Comparison of ENCODE assay signal across 8 cellular contexts in genomic region chr3:39126532-39127071, GRCh38. TPM values are rescaled to one million over a fixed set of nuclear protein-coding genes. Genes with fewer than 3 reads are reported as not detected.
A peak's percentile ranks its signal among the peaks of the same experiment; 100 is the strongest.
DNase-seq lines count a peak whose midpoint lies in the region; ATAC-seq and TF ChIP-seq lines count a peak whose summit lies in the region.

No MANE protein-coding gene starts in this region.

- H3K9me3 ChIP-seq in gastroesophageal sphincter = no peaks in the 10 kb centered on the region
- no peaks in the 10 kb centered on the region for H3K9me3 ChIP-seq in prostate gland

- TF ChIP-seq CTCF in WI38 (IDR thresholded peaks at IDR 0.05; ENCODE audit: low read depth, low read length) (peak; percentile 52; the same call in 1 of the 2 replicates), gastroesophageal sphincter (IDR thresholded peaks at IDR 0.05) (peak in 3 of 4 experiments; percentile 65 to 69 (median 65)), prostate gland (IDR thresholded peaks at IDR 0.05) (peak in 3 of 4 experiments; percentile 54 to 72 (median 66))

- H3K27me3 ChIP-seq in gastroesophageal sphincter = no peaks in the 10 kb centered on the region
- no peaks in the 10 kb centered on the region for H3K27me3 ChIP-seq in prostate gland (replicated peaks; ENCODE audit: insufficient read depth)

- ATAC-seq in gastroesophageal sphincter (peak; percentile 52), HG03439 (IDR thresholded peaks at IDR 0.05; ENCODE audit: unreplicated experiment) (no peak)

- H3K4me3 ChIP-seq in WI38 (ENCODE audit: low read depth, low read length) (no peak overlapping the region), gastroesophageal sphincter (no peak overlapping the region), prostate gland (no peak overlapping the region)

- H3K36me3 ChIP-seq in gastroesophageal sphincter (peaks cover 0 to 14% of the 10 kb centered on the region in 2 donors), prostate gland (no peaks in the 10 kb centered on the region)

- WGBS in gastroesophageal sphincter (ENCODE audit: low coverage in 1 of 2), 2 donors = 19 to 57% methylated on average over 2 to 4 of the region's 6 CpGs
- WGBS in prostate gland = 59% methylated on average over 6 of the region's 6 CpGs

- TF ChIP-seq POLR2A in gastroesophageal sphincter (IDR thresholded peaks at IDR 0.05) (no peak), prostate gland (IDR thresholded peaks at IDR 0.05) (no peak)

- H3K27ac ChIP-seq in gastroesophageal sphincter (peak overlapping the region in 1 of 4 donors; percentile 5), prostate gland (peak overlapping the region; percentile 79 to 88)

- DNase-seq in DMS114 treated with DMSO at 0.1 percent for 48 hours (lab: John Stamatoyannopoulos, UW; ENCODE audit: unreplicated experiment) (peak; percentile 5), HT-29 (ENCODE audit: low spot score) (peak; percentile 43), prostate gland (ENCODE audit: low spot score) (no peak), T-helper 9 cell (no peak), HK-2 (ENCODE audit: unreplicated experiment) (no peak)

- peaks cover 0 to 4% (median 0%) of the 10 kb centered on the region in 3 donors for H3K4me1 ChIP-seq in gastroesophageal sphincter
- peaks cover 20% of the 10 kb centered on the region for H3K4me1 ChIP-seq in prostate gland (replicated peaks)

- TF ChIP-seq EP300 in gastroesophageal sphincter (IDR thresholded peaks at IDR 0.05) = no peak

- intact Hi-C loops in prostate gland (cut with DNase I) = loop anchor here (1.0 to 10.0 kb wide), 2 partner anchors 162 to 258 kb away; partner anchors contain the start of gene SLC25A38

RNA-seq across cellular contexts. Expression of gene TTC21A, which starts 19.1 kb away (rescaled TPM):
- 1.6 and 2.1 TPM in 2 replicates for total RNA-seq in HT-29 (2014; rRNA removed; shearing (Covaris generic))
- total RNA-seq in gastroesophageal sphincter = 1 to 10 TPM in 3 of 4 donors, under 1 TPM in 1; 0.54 to 8.5 (median 5.0) TPM
- 10 to 100 TPM in 1 of 2 donors, 1 to 10 TPM in 1; 9.0 to 23.2 TPM for total RNA-seq in prostate gland

RNA-seq across cellular contexts. Expression of gene GORASP1, which starts 19.2 kb away (rescaled TPM):
- total RNA-seq in HT-29 (2014; rRNA removed; shearing (Covaris generic)) = 66.5 and 67.1 TPM in 2 replicates
- total RNA-seq in gastroesophageal sphincter (10 to 100 TPM; 48.5 to 82.5 (median 76.8) TPM), prostate gland (100 to 1,000 TPM in 1 of 2 donors, 10 to 100 TPM in 1; 76.5 to 104 TPM)

RNA-seq across cellular contexts. Expression of gene CSRNP1, which starts 26.8 kb away (rescaled TPM):
- 53.6 and 55.3 TPM in 2 replicates for total RNA-seq in HT-29 (2014; rRNA removed; shearing (Covaris generic))
- total RNA-seq in gastroesophageal sphincter = 10 to 100 TPM; 30.4 to 59.0 (median 40.8) TPM
- 10 to 100 TPM; 38.4 to 45.9 TPM for total RNA-seq in prostate gland

Comparison
In these comparisons a context has a peak if more than half of its experiments do, and no peak if none do; other contexts are left out.
1. DNase-seq: peak in DMS114 treated with DMSO at 0.1 percent for 48 hours (single experiment) and HT-29 (single experiment); none in prostate gland (single experiment), T-helper 9 cell (single experiment) and HK-2 (single experiment).
2. Peak in every context shown above with its lines, with median percentiles within 50 percentile points of each other: CTCF ChIP-seq.